In genomic region chr10:78033623-78034470, GRCh38 we compare ENCODE assay signal across 8 cellular contexts. TPM values are rescaled to one million over a fixed set of nuclear protein-coding genes. Genes with fewer than 3 reads are reported as not detected.
DNase-seq lines count a peak whose midpoint lies in the region; ATAC-seq and TF ChIP-seq lines count a peak whose summit lies in the region.

TSS of gene RPS24 (plus strand) at chr10:78033863. CDS start at chr10:78033902, 39 bp downstream.

- ATAC-seq in GM19395 (IDR thresholded peaks at IDR 0.05; ENCODE audit: unreplicated experiment) (peak; percentile 86), HG03565 (IDR thresholded peaks at IDR 0.05; ENCODE audit: unreplicated experiment) (peak; percentile 73), left lung (peak; percentile 93)

- TF ChIP-seq CTCF in C4-2B (conservative IDR thresholded peaks at IDR 0.05) (no peak), left lung (IDR thresholded peaks at IDR 0.05) (no peak)

- intact Hi-C loops in left lung (cut with DNase I): no loop called here

- no peaks in the 10 kb centered on the region for H3K27me3 ChIP-seq in left lung

- H3K27ac ChIP-seq in C4-2B (peak within 1 kb of the TSS; percentile 90), left lung (peak within 1 kb of the TSS; percentile 62 to 79)

- H3K9me3 ChIP-seq in left lung: no peaks in the 10 kb centered on the region

- H3K4me3 ChIP-seq in left lung: peak within 1 kb of the TSS; percentile 66 to 75

- peaks cover 18 to 56% of the 10 kb centered on the region in 2 donors for H3K4me1 ChIP-seq in left lung

- peaks cover 0 to 40% of the 10 kb centered on the region in 2 donors for H3K36me3 ChIP-seq in left lung

- DNase-seq in NCI-H774 (lab: John Stamatoyannopoulos, UW) (peak; percentile 96), dermis blood vessel endothelial cell (peak; percentile 99), left lung (peak; percentile 95)
- DNase-seq in activated CD4-positive, alpha-beta T cell treated with anti-CD3 and anti-CD28 coated beads, Interleukin-2, amount 50 U/mL, for 4 hours: peak; percentile 95
- peak; percentile 93 to 94 for DNase-seq in stimulated activated CD4-positive, alpha-beta T cell treated with anti-CD3 and anti-CD28 coated beads, Interleukin-2, amount 100 ng/mL, for 48 hours

RNA-seq across cellular contexts. Expression of gene RPS24, which starts in this region (rescaled TPM):
- total RNA-seq in dermis blood vessel endothelial cell: 2,261 and 2,505 TPM in 2 replicates
- total RNA-seq in left lung: 1,000 to 10,000 TPM; 1,239 to 1,263 TPM

Comparison
In these comparisons a context has a peak if more than half of its experiments do, and no peak if none do; other contexts are left out.
1. Peak in every context shown above with its lines: DNase-seq, ATAC-seq, H3K4me3 ChIP-seq and H3K27ac ChIP-seq.